8 cellular contexts compared by ENCODE assay signal in the genomic region with DNA sequence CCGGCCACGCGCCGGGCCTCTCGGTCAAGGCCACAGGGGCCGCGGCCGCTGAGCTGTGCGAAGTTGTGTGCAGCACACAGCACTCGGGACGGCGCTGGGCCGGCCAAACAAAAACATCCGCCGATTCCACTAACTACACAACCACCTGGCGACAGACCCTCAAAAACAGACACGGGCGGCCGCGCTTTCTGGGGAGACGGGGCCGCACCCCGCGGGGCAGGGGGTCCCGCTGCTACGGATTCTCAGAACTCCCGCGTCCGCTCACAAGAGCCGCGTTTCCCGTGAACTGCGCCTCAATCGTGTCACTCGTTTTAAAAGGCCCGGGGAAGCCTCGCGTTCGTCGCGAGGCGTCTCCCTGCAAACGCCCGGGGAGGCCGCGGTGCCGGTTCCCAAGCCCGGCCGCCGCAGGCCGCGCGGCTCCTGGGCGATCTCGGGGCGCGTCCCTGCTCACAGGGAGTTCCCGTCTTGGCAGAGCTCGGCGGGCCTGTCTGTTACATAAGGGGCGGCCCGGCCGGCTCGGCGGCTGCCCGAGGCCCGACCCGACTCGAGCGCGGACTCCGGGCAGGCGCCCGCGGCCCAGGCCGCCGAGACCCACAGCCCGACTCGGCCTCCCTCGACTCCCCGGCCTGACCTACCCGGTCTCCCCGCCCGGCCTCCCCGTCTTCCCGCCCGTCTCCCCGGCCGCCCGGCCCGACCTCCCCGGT. TPM values are rescaled to one million over a fixed set of nuclear protein-coding genes. Genes with fewer than 3 reads are reported as not detected.
DNase-seq lines count a peak whose midpoint lies in the region; ATAC-seq and TF ChIP-seq lines count a peak whose summit lies in the region.

No MANE protein-coding gene starts in this region.

- peak; percentile 11 for ATAC-seq in CD4-positive, alpha-beta T cell (ENCODE audit: poor library complexity)
- ATAC-seq in HG02759 (IDR thresholded peaks at IDR 0.05; ENCODE audit: unreplicated experiment) (peak; percentile 21), GM21723 (IDR thresholded peaks at IDR 0.05; ENCODE audit: unreplicated experiment) (no peak), GM18907 (IDR thresholded peaks at IDR 0.05; ENCODE audit: unreplicated experiment) (no peak)
- peak; percentile 40 for ATAC-seq in activated CD8-positive, alpha-beta memory T cell treated with anti-CD3 and anti-CD28 coated beads, Interleukin-2, amount 10 ng/mL, durations not matched to agents 7 days and 5 days
- ATAC-seq in natural killer cell treated with Interleukin-12 subunit alpha and Interleukin-12 subunit beta and Interleukin-15 and Interleukin-18, amount 100 ng/mL, for 72 hours, result peak; percentile 50 to 62

- POLR2A ChIA-PET in CD4-positive, alpha-beta T cell (lab: Charles Lee), result interaction anchor here (0.7 to 3.0 kb wide), 11 partner anchors 10 to 99 kb away, joined by 3 to 24 read pairs (median 7); a partner anchor contains a TSS

- no peaks in the 10 kb centered on the region for H3K27me3 ChIP-seq in CD4-positive, alpha-beta T cell (ENCODE audit: control insufficient read depth, insufficient read depth, low read length)

- peak overlapping the region; percentile 98 for H3K4me3 Mint-ChIP-seq in CD4-positive, alpha-beta T cell
- peak overlapping the region; percentile 87 for H3K4me3 Mint-ChIP-seq in activated CD8-positive, alpha-beta memory T cell treated with anti-CD3 and anti-CD28 coated beads, Interleukin-2, amount 10 ng/mL, durations not matched to agents 7 days and 5 days
- peak overlapping the region; percentile 94 for H3K4me3 Mint-ChIP-seq in natural killer cell treated with Interleukin-12 subunit alpha and Interleukin-12 subunit beta and Interleukin-15 and Interleukin-18, amount 100 ng/mL, for 72 hours

- H3K27ac ChIP-seq in CD4-positive, alpha-beta T cell (ENCODE audit: low read depth, low read length), result peak overlapping the region; percentile 11

- H3K27ac Mint-ChIP-seq in CD4-positive, alpha-beta T cell, result peak overlapping the region; percentile 97
- H3K27ac Mint-ChIP-seq in activated CD8-positive, alpha-beta memory T cell treated with anti-CD3 and anti-CD28 coated beads, Interleukin-2, amount 10 ng/mL, durations not matched to agents 7 days and 5 days, result peak overlapping the region; percentile 96
- H3K27ac Mint-ChIP-seq in natural killer cell treated with Interleukin-12 subunit alpha and Interleukin-12 subunit beta and Interleukin-15 and Interleukin-18, amount 100 ng/mL, for 72 hours, result peak overlapping the region; percentile 84 to 88

- peak in 4 of 10 experiments; percentile 23 to 35 (median 28) for DNase-seq in CD4-positive, alpha-beta T cell
- peak; percentile 61 for DNase-seq in activated CD8-positive, alpha-beta memory T cell treated with anti-CD3 and anti-CD28 coated beads, Interleukin-2, amount 10 ng/mL, durations not matched to agents 7 days and 5 days
- peak; percentile 48 for DNase-seq in fibroblast of gingiva (ENCODE audit: low read depth)
- no peak for DNase-seq in natural killer cell treated with Interleukin-12 subunit alpha and Interleukin-12 subunit beta and Interleukin-15 and Interleukin-18, amount 100 ng/mL, for 72 hours (ENCODE audit: low spot score)
- no peak for DNase-seq in iPS-NIHi7 (ENCODE audit: extremely low spot score)

- no peak for TF ChIP-seq CTCF in CD4-positive, alpha-beta T cell (IDR thresholded peaks at IDR 0.05)

- peaks cover 46% of the 10 kb centered on the region for H3K4me1 Mint-ChIP-seq in CD4-positive, alpha-beta T cell (ENCODE audit: low read depth)
- H3K4me1 Mint-ChIP-seq in activated CD8-positive, alpha-beta memory T cell treated with anti-CD3 and anti-CD28 coated beads, Interleukin-2, amount 10 ng/mL, durations not matched to agents 7 days and 5 days, result peaks cover 41% of the 10 kb centered on the region
- H3K4me1 Mint-ChIP-seq in natural killer cell treated with Interleukin-12 subunit alpha and Interleukin-12 subunit beta and Interleukin-15 and Interleukin-18, amount 100 ng/mL, for 72 hours (ENCODE audit: low read depth in 2 of 2), result peaks cover 28 to 31% of the 10 kb centered on the region in 2 donors

- H3K9me3 Mint-ChIP-seq in CD4-positive, alpha-beta T cell, result no peaks in the 10 kb centered on the region
- no peaks in the 10 kb centered on the region for H3K9me3 Mint-ChIP-seq in activated CD8-positive, alpha-beta memory T cell treated with anti-CD3 and anti-CD28 coated beads, Interleukin-2, amount 10 ng/mL, durations not matched to agents 7 days and 5 days (ENCODE audit: low read depth)
- H3K9me3 Mint-ChIP-seq in natural killer cell treated with Interleukin-12 subunit alpha and Interleukin-12 subunit beta and Interleukin-15 and Interleukin-18, amount 100 ng/mL, for 72 hours, result no peaks in the 10 kb centered on the region

- H3K36me3 Mint-ChIP-seq in CD4-positive, alpha-beta T cell (ENCODE audit: low read depth), result peaks cover 54% of the 10 kb centered on the region
- H3K36me3 Mint-ChIP-seq in activated CD8-positive, alpha-beta memory T cell treated with anti-CD3 and anti-CD28 coated beads, Interleukin-2, amount 10 ng/mL, durations not matched to agents 7 days and 5 days, result peaks cover 23% of the 10 kb centered on the region
- H3K36me3 Mint-ChIP-seq in natural killer cell treated with Interleukin-12 subunit alpha and Interleukin-12 subunit beta and Interleukin-15 and Interleukin-18, amount 100 ng/mL, for 72 hours, result peaks cover 9% of the 10 kb centered on the region

- no peaks in the 10 kb centered on the region for H3K27me3 Mint-ChIP-seq in CD4-positive, alpha-beta T cell
- H3K27me3 Mint-ChIP-seq in activated CD8-positive, alpha-beta memory T cell treated with anti-CD3 and anti-CD28 coated beads, Interleukin-2, amount 10 ng/mL, durations not matched to agents 7 days and 5 days, result peaks cover 3% of the 10 kb centered on the region
- no peaks in the 10 kb centered on the region for H3K27me3 Mint-ChIP-seq in natural killer cell treated with Interleukin-12 subunit alpha and Interleukin-12 subunit beta and Interleukin-15 and Interleukin-18, amount 100 ng/mL, for 72 hours

- no peaks in the 10 kb centered on the region for H3K9me3 ChIP-seq in CD4-positive, alpha-beta T cell (ENCODE audit: control insufficient read depth, low read length)

- intact Hi-C loops in CD4-positive, alpha-beta T cell (cut with DNase I, micrococcal nuclease), result loop anchor here (1.0 to 5.0 kb wide), 7 partner anchors 13 to 91 kb away; a partner anchor contains a TSS

- CTCF ChIA-PET in CD4-positive, alpha-beta T cell (lab: Charles Lee), result no interaction called here
- CTCF ChIA-PET in activated CD8-positive, alpha-beta memory T cell treated with anti-CD3 and anti-CD28 coated beads, Interleukin-2, amount 10 ng/mL, durations not matched to agents 7 days and 5 days (lab: Charles Lee), result interaction anchor here (0.8 to 1.7 kb wide), 4 partner anchors 12 to 101 kb away, joined by 3 to 6 read pairs (median 4); no protein-coding TSS in a partner anchor

RNA-seq across cellular contexts. Expression of a gene that starts 0.9 kb away (rescaled TPM):
- 100 to 1,000 TPM; 129 to 130 TPM for total RNA-seq in CD4-positive, alpha-beta T cell
- 10 to 100 TPM; 49.9 to 56.6 TPM for total RNA-seq in activated CD8-positive, alpha-beta memory T cell treated with anti-CD3 and anti-CD28 coated beads, Interleukin-2, amount 10 ng/mL, durations not matched to agents 7 days and 5 days
- 10 to 100 TPM; 31.2 to 59.5 TPM for total RNA-seq in natural killer cell treated with Interleukin-12 subunit alpha and Interleukin-12 subunit beta and Interleukin-15 and Interleukin-18, amount 100 ng/mL, for 72 hours

RNA-seq across cellular contexts. Expression of a gene that starts 26.9 kb away (rescaled TPM):
- 10 to 100 TPM; 14.8 to 15.0 TPM for total RNA-seq in CD4-positive, alpha-beta T cell
- total RNA-seq in activated CD8-positive, alpha-beta memory T cell treated with anti-CD3 and anti-CD28 coated beads, Interleukin-2, amount 10 ng/mL, durations not matched to agents 7 days and 5 days, result 10 to 100 TPM; 24.1 to 25.7 TPM
- 10 to 100 TPM; 18.3 to 30.7 TPM for total RNA-seq in natural killer cell treated with Interleukin-12 subunit alpha and Interleukin-12 subunit beta and Interleukin-15 and Interleukin-18, amount 100 ng/mL, for 72 hours

Comparison
In these comparisons a context has a peak if more than half of its experiments do, and no peak if none do; other contexts are left out.
1. ATAC-seq: peak in CD4-positive, alpha-beta T cell (single experiment), HG02759 (single experiment), activated CD8-positive, alpha-beta memory T cell treated with anti-CD3 and anti-CD28 coated beads, Interleukin-2, amount 10 ng/mL, durations not matched to agents 7 days and 5 days (single experiment) and natural killer cell treated with Interleukin-12 subunit alpha and Interleukin-12 subunit beta and Interleukin-15 and Interleukin-18, amount 100 ng/mL, for 72 hours (2 of 2); none in GM21723 (single experiment) and GM18907 (single experiment).
2. DNase-seq: peak in activated CD8-positive, alpha-beta memory T cell treated with anti-CD3 and anti-CD28 coated beads, Interleukin-2, amount 10 ng/mL, durations not matched to agents 7 days and 5 days (single experiment) and fibroblast of gingiva (single experiment); none in natural killer cell treated with Interleukin-12 subunit alpha and Interleukin-12 subunit beta and Interleukin-15 and Interleukin-18, amount 100 ng/mL, for 72 hours (single experiment) and iPS-NIHi7 (single experiment).
3. Peak in every context shown above with its lines, with median percentiles within 50 percentile points of each other: H3K27ac Mint-ChIP-seq and H3K4me3 Mint-ChIP-seq.